9 cellular contexts compared by ENCODE assay signal in genomic region chr6:150641398-150642139, GRCh38. TPM values are rescaled to one million over a fixed set of nuclear protein-coding genes. Genes with fewer than 3 reads are reported as not detected.
A peak's percentile ranks its signal among the peaks of the same experiment; 100 is the strongest.
DNase-seq lines count a peak whose midpoint lies in the region; ATAC-seq and TF ChIP-seq lines count a peak whose summit lies in the region.
"Had no signal": no experiment of that assay in that cellular context is flagged by ENCODE, and none has a peak within 500 bp of the region (broad histone marks: within the 10 kb centered on the region; RNA-seq: fewer than 3 reads in every experiment).

No MANE protein-coding gene starts in this region.

- TF ChIP-seq CTCF in mammary epithelial cell (conservative IDR thresholded peaks at IDR 0.05 in 1 of 2, IDR thresholded peaks at IDR 0.05 in 1 of 2; ENCODE audit: extremely low read depth in 1 of 2, insufficient read depth in 1 of 2, low read depth in 1 of 2, low read length in 2 of 2) (no peak), nephron (IDR thresholded peaks at IDR 0.05; ENCODE audit: unreplicated experiment in 3 of 3) (no peak)

- peak overlapping the region in 2 of 3 experiments; percentile 42 to 68 for H3K4me3 Mint-ChIP-seq in nephron
- H3K4me3 Mint-ChIP-seq: dendritic cell treated with granulocyte-macrophage colony-stimulating factor and Interleukin-4, amounts not matched to agents 40 ng/mL and 50 ng/mL, for 4 days had no signal

- H3K4me1 ChIP-seq in mammary epithelial cell (ENCODE audit: insufficient read depth, low read length), result no peaks in the 10 kb centered on the region

- peaks cover 17% of the 10 kb centered on the region for H3K79me2 ChIP-seq in mammary epithelial cell (ENCODE audit: insufficient read depth, low read length)

- H3K36me3 Mint-ChIP-seq in nephron (ENCODE audit: low read depth), result peaks cover 10% of the 10 kb centered on the region

- peaks cover 65% of the 10 kb centered on the region for H3K4me1 Mint-ChIP-seq in nephron

- peak overlapping the region in 2 of 3 experiments; percentile 35 to 40 for H3K4me3 ChIP-seq in mammary epithelial cell (replicated peaks in 1 of 3; ENCODE audit: insufficient read depth in 1 of 3, low read depth in 2 of 3, low read length in 3 of 3)

- CTCF ChIA-PET in mammary epithelial cell (lab: Charles Lee; ENCODE audit: low non-redundant PET), result no interaction called here

- ATAC-seq in GM18907 (IDR thresholded peaks at IDR 0.05; ENCODE audit: unreplicated experiment) (peak; percentile 55), HG03108 (IDR thresholded peaks at IDR 0.05; ENCODE audit: unreplicated experiment) (peak; percentile 45), GM21515 (IDR thresholded peaks at IDR 0.05; ENCODE audit: unreplicated experiment) (no peak), HG03439 (IDR thresholded peaks at IDR 0.05; ENCODE audit: unreplicated experiment) (no peak)

- H3K9ac ChIP-seq in mammary epithelial cell (ENCODE audit: insufficient read depth, low read length), result no peak overlapping the region

- H2AFZ ChIP-seq in mammary epithelial cell (ENCODE audit: low read depth, low read length), result peak overlapping the region; percentile 88

- BruUV-seq in mammary epithelial cell (replicated peaks; lab: Mats Ljungman, UMichigan), result no TSS peak

- dilution Hi-C loops in mammary epithelial cell (cut with HindIII; ENCODE audit: low sequenced_read_pairs), result no loop called here

- H3K27me3 Mint-ChIP-seq in nephron (ENCODE audit: low read depth), result no peaks in the 10 kb centered on the region

- no peaks in the 10 kb centered on the region for H4K20me1 ChIP-seq in mammary epithelial cell (ENCODE audit: insufficient read depth, low read length)

- peaks cover 2% of the 10 kb centered on the region for H3K9me3 Mint-ChIP-seq in nephron
- H3K9me3 Mint-ChIP-seq: dendritic cell treated with granulocyte-macrophage colony-stimulating factor and Interleukin-4, amounts not matched to agents 40 ng/mL and 50 ng/mL, for 4 days had no signal

- H3K27ac Mint-ChIP-seq in nephron, result peak overlapping the region; percentile 42 to 93 (median 71)
- H3K27ac Mint-ChIP-seq: dendritic cell treated with granulocyte-macrophage colony-stimulating factor and Interleukin-4, amounts not matched to agents 40 ng/mL and 50 ng/mL, for 4 days had no signal

- WGBS in mammary epithelial cell (ENCODE audit: low coverage, missing lambda C conversion rate), result 8% methylated on average over 6 of the region's 6 CpGs

- H3K4me2 ChIP-seq in mammary epithelial cell (ENCODE audit: insufficient read depth, low read depth, low read length), result peak overlapping the region; percentile 86

- H3K27ac ChIP-seq in mammary epithelial cell (ENCODE audit: insufficient read depth, low read depth, low read length), result peak overlapping the region; percentile 13

- no peaks in the 10 kb centered on the region for H3K27me3 ChIP-seq in mammary epithelial cell (ENCODE audit: insufficient read depth, low read length)

- intact Hi-C loops in mammary epithelial cell (cut with micrococcal nuclease), result no loop called here

- in situ Hi-C loops in mammary epithelial cell (cut with MboI; ENCODE audit: low sequenced_read_pairs in 2 of 2), result no loop called here

- no peaks in the 10 kb centered on the region for H3K36me3 ChIP-seq in mammary epithelial cell (ENCODE audit: insufficient read depth, low read length)

- DNase-seq in mammary epithelial cell (peak; percentile 26), islet precursor cell (no peak), COLO829 (ENCODE audit: low spot score) (no peak)

- H3K9me3 ChIP-seq in mammary epithelial cell (replicated peaks; ENCODE audit: insufficient read depth, low read length), result no peaks in the 10 kb centered on the region

RNA-seq across cellular contexts. Expression of gene PLEKHG1, which starts 41.9 kb away (rescaled TPM):
- 10 to 100 TPM; 35.3 to 63.2 TPM for total RNA-seq in mammary epithelial cell
- polyA plus RNA-seq in mammary epithelial cell, result 8.6 TPM
- polyA minus RNA-seq in mammary epithelial cell, result 37.3 TPM

Comparison
In these comparisons a context has a peak if more than half of its experiments do, and no peak if none do; other contexts are left out.
1. ATAC-seq: peak in GM18907 (single experiment) and HG03108 (single experiment); none in GM21515 (single experiment) and HG03439 (single experiment).